Comparison of ENCODE assay signal across 1 cellular context in the genomic region with DNA sequence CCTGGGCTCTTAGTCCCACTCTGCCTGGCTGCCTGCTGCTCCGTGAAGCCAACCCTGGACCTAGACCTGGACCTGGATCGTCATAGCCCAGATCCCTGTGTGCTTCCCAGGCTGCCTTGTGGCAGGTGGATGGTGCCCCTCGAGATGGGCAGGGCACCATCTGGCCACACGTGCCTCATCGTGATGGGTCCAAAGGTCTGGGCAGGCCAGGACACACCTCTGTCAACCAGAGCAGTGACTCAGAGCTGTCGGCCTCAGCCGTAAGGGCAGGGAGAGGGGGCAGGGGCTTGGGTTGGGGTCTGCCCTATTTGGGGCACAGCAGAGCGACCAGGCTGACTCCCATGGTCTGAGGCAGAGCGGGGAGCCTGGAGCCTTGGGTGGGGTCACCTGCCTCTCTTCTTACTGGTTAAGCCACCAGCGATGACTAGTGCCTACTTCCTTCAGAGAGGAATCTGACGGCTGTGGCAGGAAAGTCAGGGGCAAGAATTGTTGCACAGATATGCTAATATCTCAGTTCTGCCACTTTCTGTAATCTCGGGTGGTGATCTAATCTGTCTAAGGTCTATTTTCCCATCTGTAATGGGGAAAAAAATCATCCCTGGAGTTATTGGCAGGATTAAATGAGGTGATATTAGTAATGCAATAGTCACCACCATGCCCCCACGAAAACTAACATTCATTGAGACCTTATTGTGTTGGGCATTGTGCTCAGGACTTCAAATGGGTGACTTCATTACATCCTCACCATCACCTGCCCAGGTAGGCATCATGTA.
TF ChIP-seq lines count a peak whose summit lies in the region.

No MANE protein-coding gene starts in this region.

TF ChIP-seq in HepG2, 621 proteins besides CTCF, POLR2A, EP300 and RAD21 (continued from another document and continues in another):
- TF ChIP-seq, protein P1, sequence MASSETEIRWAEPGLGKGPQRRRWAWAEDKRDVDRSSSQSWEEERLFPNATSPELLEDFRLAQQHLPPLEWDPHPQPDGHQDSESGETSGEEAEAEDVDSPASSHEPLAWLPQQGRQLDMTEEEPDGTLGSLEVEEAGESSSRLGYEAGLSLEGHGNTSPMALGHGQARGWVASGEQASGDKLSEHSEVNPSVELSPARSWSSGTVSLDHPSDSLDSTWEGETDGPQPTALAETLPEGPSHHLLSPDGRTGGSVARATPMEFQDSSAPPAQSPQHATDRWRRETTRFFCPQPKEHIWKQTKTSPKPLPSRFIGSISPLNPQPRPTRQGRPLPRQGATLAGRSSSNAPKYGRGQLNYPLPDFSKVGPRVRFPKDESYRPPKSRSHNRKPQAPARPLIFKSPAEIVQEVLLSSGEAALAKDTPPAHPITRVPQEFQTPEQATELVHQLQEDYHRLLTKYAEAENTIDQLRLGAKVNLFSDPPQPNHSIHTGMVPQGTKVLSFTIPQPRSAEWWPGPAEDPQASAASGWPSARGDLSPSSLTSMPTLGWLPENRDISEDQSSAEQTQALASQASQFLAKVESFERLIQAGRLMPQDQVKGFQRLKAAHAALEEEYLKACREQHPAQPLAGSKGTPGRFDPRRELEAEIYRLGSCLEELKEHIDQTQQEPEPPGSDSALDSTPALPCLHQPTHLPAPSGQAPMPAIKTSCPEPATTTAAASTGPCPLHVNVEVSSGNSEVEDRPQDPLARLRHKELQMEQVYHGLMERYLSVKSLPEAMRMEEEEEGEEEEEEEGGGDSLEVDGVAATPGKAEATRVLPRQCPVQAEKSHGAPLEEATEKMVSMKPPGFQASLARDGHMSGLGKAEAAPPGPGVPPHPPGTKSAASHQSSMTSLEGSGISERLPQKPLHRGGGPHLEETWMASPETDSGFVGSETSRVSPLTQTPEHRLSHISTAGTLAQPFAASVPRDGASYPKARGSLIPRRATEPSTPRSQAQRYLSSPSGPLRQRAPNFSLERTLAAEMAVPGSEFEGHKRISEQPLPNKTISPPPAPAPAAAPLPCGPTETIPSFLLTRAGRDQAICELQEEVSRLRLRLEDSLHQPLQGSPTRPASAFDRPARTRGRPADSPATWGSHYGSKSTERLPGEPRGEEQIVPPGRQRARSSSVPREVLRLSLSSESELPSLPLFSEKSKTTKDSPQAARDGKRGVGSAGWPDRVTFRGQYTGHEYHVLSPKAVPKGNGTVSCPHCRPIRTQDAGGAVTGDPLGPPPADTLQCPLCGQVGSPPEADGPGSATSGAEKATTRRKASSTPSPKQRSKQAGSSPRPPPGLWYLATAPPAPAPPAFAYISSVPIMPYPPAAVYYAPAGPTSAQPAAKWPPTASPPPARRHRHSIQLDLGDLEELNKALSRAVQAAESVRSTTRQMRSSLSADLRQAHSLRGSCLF (CRISPR knock-in tag; IDR thresholded peaks at IDR 0.05; ENCODE audit: borderline replicate concordance): no peak
- TF ChIP-seq, protein P2, sequence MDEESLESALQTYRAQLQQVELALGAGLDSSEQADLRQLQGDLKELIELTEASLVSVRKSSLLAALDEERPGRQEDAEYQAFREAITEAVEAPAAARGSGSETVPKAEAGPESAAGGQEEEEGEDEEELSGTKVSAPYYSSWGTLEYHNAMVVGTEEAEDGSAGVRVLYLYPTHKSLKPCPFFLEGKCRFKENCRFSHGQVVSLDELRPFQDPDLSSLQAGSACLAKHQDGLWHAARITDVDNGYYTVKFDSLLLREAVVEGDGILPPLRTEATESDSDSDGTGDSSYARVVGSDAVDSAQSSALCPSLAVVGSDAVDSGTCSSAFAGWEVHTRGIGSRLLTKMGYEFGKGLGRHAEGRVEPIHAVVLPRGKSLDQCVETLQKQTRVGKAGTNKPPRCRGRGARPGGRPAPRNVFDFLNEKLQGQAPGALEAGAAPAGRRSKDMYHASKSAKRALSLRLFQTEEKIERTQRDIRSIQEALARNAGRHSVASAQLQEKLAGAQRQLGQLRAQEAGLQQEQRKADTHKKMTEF (CRISPR knock-in tag; IDR thresholded peaks at IDR 0.05): no peak
- no peak for TF ChIP-seq ZMAT3 (CRISPR knock-in tag; conservative IDR thresholded peaks at IDR 0.05)
- TF ChIP-seq NR3C1 (CRISPR knock-in tag; IDR thresholded peaks at IDR 0.05): no peak
- TF ChIP-seq, protein P3, sequence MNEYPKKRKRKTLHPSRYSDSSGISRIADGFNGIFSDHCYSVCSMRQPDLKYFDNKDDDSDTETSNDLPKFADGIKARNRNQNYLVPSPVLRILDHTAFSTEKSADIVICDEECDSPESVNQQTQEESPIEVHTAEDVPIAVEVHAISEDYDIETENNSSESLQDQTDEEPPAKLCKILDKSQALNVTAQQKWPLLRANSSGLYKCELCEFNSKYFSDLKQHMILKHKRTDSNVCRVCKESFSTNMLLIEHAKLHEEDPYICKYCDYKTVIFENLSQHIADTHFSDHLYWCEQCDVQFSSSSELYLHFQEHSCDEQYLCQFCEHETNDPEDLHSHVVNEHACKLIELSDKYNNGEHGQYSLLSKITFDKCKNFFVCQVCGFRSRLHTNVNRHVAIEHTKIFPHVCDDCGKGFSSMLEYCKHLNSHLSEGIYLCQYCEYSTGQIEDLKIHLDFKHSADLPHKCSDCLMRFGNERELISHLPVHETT (CRISPR knock-in tag; conservative IDR thresholded peaks at IDR 0.05): no peak
- TF ChIP-seq, protein P4, sequence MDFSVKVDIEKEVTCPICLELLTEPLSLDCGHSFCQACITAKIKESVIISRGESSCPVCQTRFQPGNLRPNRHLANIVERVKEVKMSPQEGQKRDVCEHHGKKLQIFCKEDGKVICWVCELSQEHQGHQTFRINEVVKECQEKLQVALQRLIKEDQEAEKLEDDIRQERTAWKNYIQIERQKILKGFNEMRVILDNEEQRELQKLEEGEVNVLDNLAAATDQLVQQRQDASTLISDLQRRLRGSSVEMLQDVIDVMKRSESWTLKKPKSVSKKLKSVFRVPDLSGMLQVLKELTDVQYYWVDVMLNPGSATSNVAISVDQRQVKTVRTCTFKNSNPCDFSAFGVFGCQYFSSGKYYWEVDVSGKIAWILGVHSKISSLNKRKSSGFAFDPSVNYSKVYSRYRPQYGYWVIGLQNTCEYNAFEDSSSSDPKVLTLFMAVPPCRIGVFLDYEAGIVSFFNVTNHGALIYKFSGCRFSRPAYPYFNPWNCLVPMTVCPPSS (IDR thresholded peaks at IDR 0.05): no peak
- TF ChIP-seq, protein P5, sequence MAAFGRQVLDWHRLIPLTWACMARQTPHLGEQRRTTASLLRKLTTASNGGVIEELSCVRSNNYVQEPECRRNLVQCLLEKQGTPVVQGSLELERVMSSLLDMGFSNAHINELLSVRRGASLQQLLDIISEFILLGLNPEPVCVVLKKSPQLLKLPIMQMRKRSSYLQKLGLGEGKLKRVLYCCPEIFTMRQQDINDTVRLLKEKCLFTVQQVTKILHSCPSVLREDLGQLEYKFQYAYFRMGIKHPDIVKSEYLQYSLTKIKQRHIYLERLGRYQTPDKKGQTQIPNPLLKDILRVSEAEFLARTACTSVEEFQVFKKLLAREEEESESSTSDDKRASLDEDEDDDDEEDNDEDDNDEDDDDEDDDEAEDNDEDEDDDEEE (CRISPR knock-in tag; IDR thresholded peaks at IDR 0.05): no peak; the same call in 1 of the 2 replicates
- TF ChIP-seq, protein P6, sequence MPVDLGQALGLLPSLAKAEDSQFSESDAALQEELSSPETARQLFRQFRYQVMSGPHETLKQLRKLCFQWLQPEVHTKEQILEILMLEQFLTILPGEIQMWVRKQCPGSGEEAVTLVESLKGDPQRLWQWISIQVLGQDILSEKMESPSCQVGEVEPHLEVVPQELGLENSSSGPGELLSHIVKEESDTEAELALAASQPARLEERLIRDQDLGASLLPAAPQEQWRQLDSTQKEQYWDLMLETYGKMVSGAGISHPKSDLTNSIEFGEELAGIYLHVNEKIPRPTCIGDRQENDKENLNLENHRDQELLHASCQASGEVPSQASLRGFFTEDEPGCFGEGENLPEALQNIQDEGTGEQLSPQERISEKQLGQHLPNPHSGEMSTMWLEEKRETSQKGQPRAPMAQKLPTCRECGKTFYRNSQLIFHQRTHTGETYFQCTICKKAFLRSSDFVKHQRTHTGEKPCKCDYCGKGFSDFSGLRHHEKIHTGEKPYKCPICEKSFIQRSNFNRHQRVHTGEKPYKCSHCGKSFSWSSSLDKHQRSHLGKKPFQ (CRISPR knock-in tag; IDR thresholded peaks at IDR 0.05; ENCODE audit: insufficient replicate concordance): no peak
- no peak for TF ChIP-seq ZSCAN12 (CRISPR knock-in tag; IDR thresholded peaks at IDR 0.05)
- TF ChIP-seq MEIS1 (CRISPR knock-in tag; IDR thresholded peaks at IDR 0.05; ENCODE audit: borderline replicate concordance): 0 out of 2 replicates have a peak, but pooled peaks have one; percentile 36
- TF ChIP-seq ZNF670 (CRISPR knock-in tag; IDR thresholded peaks at IDR 0.05; ENCODE audit: borderline replicate concordance): no peak
- TF ChIP-seq ZNF629 (CRISPR knock-in tag; conservative IDR thresholded peaks at IDR 0.05): 0 out of 2 replicates have a peak, but pooled peaks have one; percentile 30
- no peak for TF ChIP-seq NR2F6 (IDR thresholded peaks at IDR 0.05)
- TF ChIP-seq NR2F6 (CRISPR knock-in tag; IDR thresholded peaks at IDR 0.05): peak; percentile 51; the same call in 1 of the 2 replicates
- no peak for TF ChIP-seq PAF1 (CRISPR knock-in tag; IDR thresholded peaks at IDR 0.05)
- no peak for TF ChIP-seq ZNF879 (CRISPR knock-in tag; IDR thresholded peaks at IDR 0.05)
- TF ChIP-seq SIN3A (IDR thresholded peaks at IDR 0.05; ENCODE audit: borderline replicate concordance, low read depth, low read length): 0 out of 2 replicates have a peak, but pooled peaks have one; percentile 37
- TF ChIP-seq, protein P7, sequence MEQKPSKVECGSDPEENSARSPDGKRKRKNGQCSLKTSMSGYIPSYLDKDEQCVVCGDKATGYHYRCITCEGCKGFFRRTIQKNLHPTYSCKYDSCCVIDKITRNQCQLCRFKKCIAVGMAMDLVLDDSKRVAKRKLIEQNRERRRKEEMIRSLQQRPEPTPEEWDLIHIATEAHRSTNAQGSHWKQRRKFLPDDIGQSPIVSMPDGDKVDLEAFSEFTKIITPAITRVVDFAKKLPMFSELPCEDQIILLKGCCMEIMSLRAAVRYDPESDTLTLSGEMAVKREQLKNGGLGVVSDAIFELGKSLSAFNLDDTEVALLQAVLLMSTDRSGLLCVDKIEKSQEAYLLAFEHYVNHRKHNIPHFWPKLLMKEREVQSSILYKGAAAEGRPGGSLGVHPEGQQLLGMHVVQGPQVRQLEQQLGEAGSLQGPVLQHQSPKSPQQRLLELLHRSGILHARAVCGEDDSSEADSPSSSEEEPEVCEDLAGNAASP (CRISPR knock-in tag; IDR thresholded peaks at IDR 0.05; ENCODE audit: borderline replicate concordance): peak; percentile 61
- no peak for TF ChIP-seq HOXA5 (CRISPR knock-in tag; IDR thresholded peaks at IDR 0.05)
- peak; percentile 67; the same call in 1 of the 2 replicates for TF ChIP-seq SP5 (CRISPR knock-in tag; IDR thresholded peaks at IDR 0.05; ENCODE audit: borderline replicate concordance, low read depth)
- TF ChIP-seq HDAC1 (CRISPR knock-in tag; IDR thresholded peaks at IDR 0.05): no peak; the same call in 1 of the 2 replicates
- TF ChIP-seq, protein P8, sequence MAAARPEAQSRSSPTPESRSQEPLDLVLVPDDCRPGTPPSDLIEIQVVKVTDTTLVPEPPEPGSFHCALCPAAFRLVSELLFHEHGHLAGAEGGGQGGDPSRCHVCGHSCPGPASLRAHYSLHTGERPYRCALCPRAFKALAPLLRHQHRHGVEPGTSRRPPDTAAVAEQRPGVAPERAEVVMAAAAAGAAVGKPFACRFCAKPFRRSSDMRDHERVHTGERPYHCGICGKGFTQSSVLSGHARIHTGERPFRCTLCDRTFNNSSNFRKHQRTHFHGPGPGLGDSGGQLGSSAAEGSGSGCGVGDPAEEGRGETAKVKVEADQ (CRISPR knock-in tag; IDR thresholded peaks at IDR 0.05; ENCODE audit: borderline replicate concordance): no peak
- TF ChIP-seq FOXO1 (CRISPR knock-in tag; IDR thresholded peaks at IDR 0.05): no peak
- no peak for TF ChIP-seq GABPA (IDR thresholded peaks at IDR 0.05; ENCODE audit: low read depth, low read length)
- no peak for TF ChIP-seq GABPA (CRISPR knock-in tag; IDR thresholded peaks at IDR 0.05; ENCODE audit: low read depth)
- TF ChIP-seq, protein P9, sequence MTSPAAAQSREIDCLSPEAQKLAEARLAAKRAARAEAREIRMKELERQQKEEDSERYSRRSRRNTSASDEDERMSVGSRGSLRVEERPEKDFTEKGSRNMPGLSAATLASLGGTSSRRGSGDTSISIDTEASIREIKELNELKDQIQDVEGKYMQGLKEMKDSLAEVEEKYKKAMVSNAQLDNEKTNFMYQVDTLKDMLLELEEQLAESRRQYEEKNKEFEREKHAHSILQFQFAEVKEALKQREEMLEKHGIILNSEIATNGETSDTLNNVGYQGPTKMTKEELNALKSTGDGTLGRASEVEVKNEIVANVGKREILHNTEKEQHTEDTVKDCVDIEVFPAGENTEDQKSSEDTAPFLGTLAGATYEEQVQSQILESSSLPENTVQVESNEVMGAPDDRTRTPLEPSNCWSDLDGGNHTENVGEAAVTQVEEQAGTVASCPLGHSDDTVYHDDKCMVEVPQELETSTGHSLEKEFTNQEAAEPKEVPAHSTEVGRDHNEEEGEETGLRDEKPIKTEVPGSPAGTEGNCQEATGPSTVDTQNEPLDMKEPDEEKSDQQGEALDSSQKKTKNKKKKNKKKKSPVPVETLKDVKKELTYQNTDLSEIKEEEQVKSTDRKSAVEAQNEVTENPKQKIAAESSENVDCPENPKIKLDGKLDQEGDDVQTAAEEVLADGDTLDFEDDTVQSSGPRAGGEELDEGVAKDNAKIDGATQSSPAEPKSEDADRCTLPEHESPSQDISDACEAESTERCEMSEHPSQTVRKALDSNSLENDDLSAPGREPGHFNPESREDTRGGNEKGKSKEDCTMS (CRISPR knock-in tag; conservative IDR thresholded peaks at IDR 0.05): no peak
- no peak for TF ChIP-seq GATA4 (IDR thresholded peaks at IDR 0.05; ENCODE audit: borderline replicate concordance, low read depth)
- TF ChIP-seq, protein P10, sequence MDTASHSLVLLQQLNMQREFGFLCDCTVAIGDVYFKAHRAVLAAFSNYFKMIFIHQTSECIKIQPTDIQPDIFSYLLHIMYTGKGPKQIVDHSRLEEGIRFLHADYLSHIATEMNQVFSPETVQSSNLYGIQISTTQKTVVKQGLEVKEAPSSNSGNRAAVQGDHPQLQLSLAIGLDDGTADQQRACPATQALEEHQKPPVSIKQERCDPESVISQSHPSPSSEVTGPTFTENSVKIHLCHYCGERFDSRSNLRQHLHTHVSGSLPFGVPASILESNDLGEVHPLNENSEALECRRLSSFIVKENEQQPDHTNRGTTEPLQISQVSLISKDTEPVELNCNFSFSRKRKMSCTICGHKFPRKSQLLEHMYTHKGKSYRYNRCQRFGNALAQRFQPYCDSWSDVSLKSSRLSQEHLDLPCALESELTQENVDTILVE (CRISPR knock-in tag; IDR thresholded peaks at IDR 0.05): no peak
- no peak for TF ChIP-seq ZNF850 (CRISPR knock-in tag; conservative IDR thresholded peaks at IDR 0.05)
- no peak for TF ChIP-seq KAT7 (CRISPR knock-in tag; IDR thresholded peaks at IDR 0.05; ENCODE audit: borderline replicate concordance)
- no peak for TF ChIP-seq ZNF652 (CRISPR knock-in tag; IDR thresholded peaks at IDR 0.05; ENCODE audit: borderline replicate concordance, low read depth)
- TF ChIP-seq SYNCRIP (IDR thresholded peaks at IDR 0.05; ENCODE audit: insufficient read depth, low read depth, low read length): no peak
- TF ChIP-seq REPIN1 (CRISPR knock-in tag; IDR thresholded peaks at IDR 0.05; ENCODE audit: borderline replicate concordance, low read depth): no peak; the same call in 1 of the 2 replicates
- no peak for TF ChIP-seq KLF13 (CRISPR knock-in tag; IDR thresholded peaks at IDR 0.05)
- no peak for TF ChIP-seq PRPF4 (IDR thresholded peaks at IDR 0.05; ENCODE audit: low read depth, low read length, poor library complexity, severe bottlenecking)
- TF ChIP-seq, protein P11, sequence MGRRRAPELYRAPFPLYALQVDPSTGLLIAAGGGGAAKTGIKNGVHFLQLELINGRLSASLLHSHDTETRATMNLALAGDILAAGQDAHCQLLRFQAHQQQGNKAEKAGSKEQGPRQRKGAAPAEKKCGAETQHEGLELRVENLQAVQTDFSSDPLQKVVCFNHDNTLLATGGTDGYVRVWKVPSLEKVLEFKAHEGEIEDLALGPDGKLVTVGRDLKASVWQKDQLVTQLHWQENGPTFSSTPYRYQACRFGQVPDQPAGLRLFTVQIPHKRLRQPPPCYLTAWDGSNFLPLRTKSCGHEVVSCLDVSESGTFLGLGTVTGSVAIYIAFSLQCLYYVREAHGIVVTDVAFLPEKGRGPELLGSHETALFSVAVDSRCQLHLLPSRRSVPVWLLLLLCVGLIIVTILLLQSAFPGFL (CRISPR knock-in tag; IDR thresholded peaks at IDR 0.05): no peak
